ENCODE assay signal across 17 cellular contexts in genomic region chr12:38159092-38159551, GRCh38.
"Had no signal": no experiment of that assay in that cellular context is flagged by ENCODE, and none has a peak within 500 bp of the region (broad histone marks: within the 10 kb centered on the region; RNA-seq: fewer than 3 reads in every experiment).

No MANE protein-coding gene starts in this region.

- H3K27ac ChIP-seq: epithelial cell of prostate, esophagus squamous epithelium, gastroesophageal sphincter, neutrophil, sigmoid colon, skin epidermis had no signal

- H3K9me3 ChIP-seq: sigmoid colon had no signal

- H3K4me1 ChIP-seq: esophagus squamous epithelium, gastroesophageal sphincter, sigmoid colon had no signal

- H3K4me3 ChIP-seq: esophagus squamous epithelium, gastroesophageal sphincter, lung, sigmoid colon, skin epidermis had no signal

- H3K27me3 ChIP-seq: esophagus squamous epithelium, neutrophil, sigmoid colon had no signal

- DNase-seq: effector memory CD8-positive, alpha-beta T cell; esophagus squamous epithelium; foreskin fibroblast; glutamatergic neuron; left colon; left ventricle myocardium superior; mesenchymal stem cell; naive B cell; sigmoid colon; stimulated activated CD4-positive, alpha-beta T cell treated with anti-CD3 and anti-CD28 coated beads, Interleukin-12 subunit alpha, Interleukin-12 subunit beta, amount 100 ng/mL, for 4 hours; stimulated activated naive CD4-positive, alpha-beta T cell; trophoblast cell had no signal

- H3K36me3 ChIP-seq: esophagus squamous epithelium, gastroesophageal sphincter, neutrophil, sigmoid colon had no signal

- ATAC-seq: effector memory CD8-positive, alpha-beta T cell; gastroesophageal sphincter; left colon; left ventricle myocardium superior had no signal
